ENCODE assay signal across 19 cellular contexts in genomic region chr14:77119852-77120251, GRCh38. TPM values are rescaled to one million over a fixed set of nuclear protein-coding genes. Genes with fewer than 3 reads are reported as not detected.
DNase-seq lines count a peak whose midpoint lies in the region; ATAC-seq and TF ChIP-seq lines count a peak whose summit lies in the region.
"Had no signal": no experiment of that assay in that cellular context is flagged by ENCODE, and none has a peak within 500 bp of the region (broad histone marks: within the 10 kb centered on the region; RNA-seq: fewer than 3 reads in every experiment).

No MANE protein-coding gene starts in this region.

- peaks cover 13% of the 10 kb centered on the region for H3K27me3 Mint-ChIP-seq in activated CD8-positive, alpha-beta memory T cell treated with anti-CD3 and anti-CD28 coated beads, Interleukin-2, amount 10 ng/mL, durations not matched to agents 7 days and 5 days
- peaks cover 0 to 2% of the 10 kb centered on the region in 2 donors for H3K27me3 Mint-ChIP-seq in T-cell

- POLR2A ChIA-PET in T-cell (lab: Charles Lee): interaction anchor here in 1 of 2 donors (0.7 kb wide), 1 partner anchor 334 kb away, joined by 3 read pairs; no protein-coding TSS in a partner anchor

- CTCF ChIA-PET in activated CD8-positive, alpha-beta memory T cell treated with anti-CD3 and anti-CD28 coated beads, Interleukin-2, amount 10 ng/mL, durations not matched to agents 7 days and 5 days (lab: Charles Lee): interaction anchor here (1.1 to 2.2 kb wide), 3 partner anchors 21 to 32 kb away, joined by 3 to 6 read pairs (median 4); partner anchors contain the start of gene CIPC
- CTCF ChIA-PET in T-cell (lab: Charles Lee): interaction anchor here in 1 of 2 donors (0.7 kb wide), 1 partner anchor 380 kb away, joined by 3 read pairs; no protein-coding TSS in a partner anchor

- DNase-seq in activated CD8-positive, alpha-beta memory T cell treated with anti-CD3 and anti-CD28 coated beads, Interleukin-2, amount 10 ng/mL, durations not matched to agents 7 days and 5 days: no peak
- no peak for DNase-seq in activated CD8-positive, alpha-beta memory T cell treated with anti-CD3 and anti-CD28 coated beads, Interleukin-2, amount 50 U/mL, for 4 hours
- DNase-seq in T-cell (peak in 3 of 34 experiments; percentile 14 to 35 (median 18)), substantia nigra (lab: John Stamatoyannopoulos, UW) (no peak), HuH-7 (ENCODE audit: low spot score) (no peak), upper lobe of right lung (no peak), NCI-H524 treated with DMSO at 0.1 percent for 48 hours (lab: John Stamatoyannopoulos, UW) (no peak)
- peak; percentile 15 for DNase-seq in effector CD4-positive, alpha-beta T cell
- DNase-seq: cerebellar nuclear complex, foreskin keratinocyte, NCI-H146, SHP77, upper lobe of left lung had no signal

- no peaks in the 10 kb centered on the region for H3K9me3 ChIP-seq in upper lobe of right lung
- H3K9me3 ChIP-seq: A549, adrenal gland, prostate gland, upper lobe of left lung had no signal

- peaks cover 1% of the 10 kb centered on the region for H3K36me3 Mint-ChIP-seq in activated CD8-positive, alpha-beta memory T cell treated with anti-CD3 and anti-CD28 coated beads, Interleukin-2, amount 10 ng/mL, durations not matched to agents 7 days and 5 days
- H3K36me3 Mint-ChIP-seq in T-cell: peaks cover 19% of the 10 kb centered on the region

- H3K4me3 ChIP-seq in upper lobe of right lung: no peak overlapping the region
- H3K4me3 ChIP-seq: A549, adrenal gland, prostate gland, upper lobe of left lung had no signal

- H3K4me1 ChIP-seq in upper lobe of right lung: peaks cover 8% of the 10 kb centered on the region

- no peak for TF ChIP-seq CTCF in upper lobe of right lung (IDR thresholded peaks at IDR 0.05)

- H3K36me3 ChIP-seq in upper lobe of right lung: peaks cover 26% of the 10 kb centered on the region
- H3K36me3 ChIP-seq: prostate gland had no signal

- peak overlapping the region; percentile 54 for H3K27ac Mint-ChIP-seq in activated CD8-positive, alpha-beta memory T cell treated with anti-CD3 and anti-CD28 coated beads, Interleukin-2, amount 10 ng/mL, durations not matched to agents 7 days and 5 days
- H3K27ac Mint-ChIP-seq in T-cell: peak overlapping the region; percentile 49 to 97

- H3K27me3 ChIP-seq in upper lobe of right lung: no peaks in the 10 kb centered on the region
- H3K27me3 ChIP-seq: adrenal gland, upper lobe of left lung had no signal

- H3K27ac ChIP-seq in substantia nigra (ENCODE audit: low read depth, low read length, poor library complexity, severe bottlenecking) (peak overlapping the region; percentile 30), upper lobe of right lung (no peak overlapping the region)
- H3K27ac ChIP-seq: A549, foreskin keratinocyte had no signal

- no peak for ATAC-seq in activated CD8-positive, alpha-beta memory T cell treated with anti-CD3 and anti-CD28 coated beads, Interleukin-2, amount 10 ng/mL, durations not matched to agents 7 days and 5 days
- ATAC-seq in T-cell (replicated peaks in 1 of 4): peak in 2 of 4 experiments; percentile 43 to 62
- no peak for ATAC-seq in upper lobe of right lung
- ATAC-seq: A549; activated CD4-positive, CD25-positive, alpha-beta regulatory T cell treated with anti-CD3 and anti-CD28 coated beads, Interleukin-2, amount 50 U/mL, for 24 hours; foreskin keratinocyte; left lobe of liver had no signal

- intact Hi-C loops in upper lobe of right lung (cut with DNase I): no loop called here

- no peaks in the 10 kb centered on the region for H3K9me3 Mint-ChIP-seq in activated CD8-positive, alpha-beta memory T cell treated with anti-CD3 and anti-CD28 coated beads, Interleukin-2, amount 10 ng/mL, durations not matched to agents 7 days and 5 days (ENCODE audit: low read depth)
- H3K9me3 Mint-ChIP-seq in T-cell: no peaks in the 10 kb centered on the region

- H3K4me3 Mint-ChIP-seq in activated CD8-positive, alpha-beta memory T cell treated with anti-CD3 and anti-CD28 coated beads, Interleukin-2, amount 10 ng/mL, durations not matched to agents 7 days and 5 days: no peak overlapping the region
- peak overlapping the region in 2 of 3 donors; percentile 47 to 62 for H3K4me3 Mint-ChIP-seq in T-cell

- H3K4me1 Mint-ChIP-seq in activated CD8-positive, alpha-beta memory T cell treated with anti-CD3 and anti-CD28 coated beads, Interleukin-2, amount 10 ng/mL, durations not matched to agents 7 days and 5 days: peaks cover 31% of the 10 kb centered on the region
- peaks cover 34 to 52% (median 42%) of the 10 kb centered on the region in 3 donors for H3K4me1 Mint-ChIP-seq in T-cell

RNA-seq across cellular contexts. Expression of gene ZDHHC22, which starts 21.7 kb away (rescaled TPM):
- total RNA-seq in activated CD8-positive, alpha-beta memory T cell treated with anti-CD3 and anti-CD28 coated beads, Interleukin-2, amount 10 ng/mL, durations not matched to agents 7 days and 5 days: not detected
- total RNA-seq in T-cell: under 1 TPM in 1 of 5 donors, not detected in 4; 0.06 TPM
- not detected for total RNA-seq in upper lobe of right lung
- total RNA-seq: foreskin keratinocyte; left lobe of liver; T-helper 2 cell treated with Interferon-gamma antibody and Interleukin-4, amounts not matched to agents 100 ng/mL and 5 ng/mL, for 36 hours had no signal

RNA-seq across cellular contexts. Expression of gene CIPC, which starts 21.8 kb away (rescaled TPM):
- total RNA-seq in activated CD8-positive, alpha-beta memory T cell treated with anti-CD3 and anti-CD28 coated beads, Interleukin-2, amount 10 ng/mL, durations not matched to agents 7 days and 5 days: 10 to 100 TPM; 11.3 to 12.0 TPM
- total RNA-seq in T-cell: 10 to 100 TPM in 3 of 5 donors, 1 to 10 TPM in 2; 8.4 to 14.0 (median 11.8) TPM
- total RNA-seq in upper lobe of right lung: 24.9 TPM
